ENCODE assay signal across 8 cellular contexts in genomic region chr11:87038235-87038960, GRCh38. TPM values are rescaled to one million over a fixed set of nuclear protein-coding genes. Genes with fewer than 3 reads are reported as not detected.
DNase-seq lines count a peak whose midpoint lies in the region; ATAC-seq and TF ChIP-seq lines count a peak whose summit lies in the region.

No MANE protein-coding gene starts in this region.

- H3K36me3 ChIP-seq in GM06990 (ENCODE audit: control insufficient read depth, insufficient read depth, low read length) (no peaks in the 10 kb centered on the region), NT2/D1 (ENCODE audit: insufficient read depth, insufficient read length, low read length) (no peaks in the 10 kb centered on the region), muscle layer of colon (ENCODE audit: insufficient read depth, low read length) (no peaks in the 10 kb centered on the region)

- H3K4me1 ChIP-seq in NT2/D1 (ENCODE audit: insufficient read depth, insufficient read length) = no peaks in the 10 kb centered on the region
- H3K4me1 ChIP-seq in muscle layer of colon (ENCODE audit: insufficient read depth, low read length) = peaks cover 23% of the 10 kb centered on the region

- intact Hi-C loops in left colon (cut with DNase I, micrococcal nuclease) = no loop called here

- peak overlapping the region; percentile 84 for H3K27ac ChIP-seq in muscle layer of colon (ENCODE audit: low read depth, low read length)

- H3K4me3 ChIP-seq in GM06990 (replicated peaks; ENCODE audit: low read depth, low read length) = peak overlapping the region; percentile 98
- H3K4me3 ChIP-seq in NT2/D1 (ENCODE audit: insufficient read length, low read depth) = peak overlapping the region; percentile 67
- H3K4me3 ChIP-seq in muscle layer of colon (ENCODE audit: low read depth in 1 of 2, low read length in 2 of 2) = peak overlapping the region; percentile 89 to 97

- H3K9me3 ChIP-seq in NT2/D1 (ENCODE audit: insufficient read depth, low read length) (no peaks in the 10 kb centered on the region), muscle layer of colon (ENCODE audit: low read length) (no peaks in the 10 kb centered on the region)

- TF ChIP-seq CTCF in GM06990 (IDR thresholded peaks at IDR 0.05; ENCODE audit: insufficient read depth, low read length, poor library complexity, severe bottlenecking) = no peak

- ATAC-seq in left colon = no peak

- H3K27me3 ChIP-seq in GM06990 (replicated peaks; ENCODE audit: control insufficient read depth, insufficient read depth, low read length) (no peaks in the 10 kb centered on the region), NT2/D1 (ENCODE audit: insufficient read depth, insufficient read length) (no peaks in the 10 kb centered on the region), muscle layer of colon (ENCODE audit: control insufficient read depth in 1 of 2, insufficient read depth in 2 of 2, low read length in 2 of 2) (no peaks in the 10 kb centered on the region)

- H3K9ac ChIP-seq in NT2/D1 (ENCODE audit: insufficient read length, low read depth) (peak overlapping the region; percentile 92), muscle layer of colon (ENCODE audit: low read length) (peak overlapping the region; percentile 17)

- DNase-seq in GM06990 (ENCODE audit: extremely low read depth, insufficient read length) (no peak), NT2/D1 (ENCODE audit: low read depth, low spot score) (no peak), dermis blood vessel endothelial cell (peak; percentile 17), NCI-H2171 treated with DMSO at 0.1 percent for 48 hours (lab: John Stamatoyannopoulos, UW) (no peak), left colon (no peak), GF-D8 (lab: John Stamatoyannopoulos, UW) (no peak)
- no peak for DNase-seq in activated CD8-positive, alpha-beta memory T cell treated with anti-CD3 and anti-CD28 coated beads for 24 hours

RNA-seq across cellular contexts. Expression of gene TMEM135, which starts 0.7 kb away (rescaled TPM):
- total RNA-seq in dermis blood vessel endothelial cell (28.1 and 37.6 TPM in 2 replicates), left colon (10 to 100 TPM; 37.2 to 38.8 TPM)
